ENCODE assay signal across 10 cellular contexts in genomic region chr10:132407846-132408278, GRCh38. TPM values are rescaled to one million over a fixed set of nuclear protein-coding genes. Genes with fewer than 3 reads are reported as not detected.
DNase-seq lines count a peak whose midpoint lies in the region; ATAC-seq, FAIRE-seq and TF ChIP-seq lines count a peak whose summit lies in the region.
"Had no signal": no experiment of that assay in that cellular context is flagged by ENCODE, and none has a peak within 500 bp of the region (broad histone marks: within the 10 kb centered on the region; RNA-seq: fewer than 3 reads in every experiment).

No MANE protein-coding gene starts in this region.

- no peak overlapping the region for H3K9ac ChIP-seq in GM12878 (ENCODE audit: control insufficient read depth, insufficient read depth, low read length)
- peak overlapping the region; percentile 48 for H3K9ac ChIP-seq in keratinocyte (ENCODE audit: control insufficient read depth, extremely low read depth, insufficient read depth, low read length)
- H3K9ac ChIP-seq in subcutaneous abdominal adipose tissue (ENCODE audit: low read length in 5 of 5): peak overlapping the region in 2 of 5 donors; percentile 28 to 73
- H3K9ac ChIP-seq: KMS-11 had no signal

- TF ChIP-seq EP300 in GM12878 (IDR thresholded peaks at IDR 0.05; ENCODE audit: borderline replicate concordance in 1 of 2, control insufficient read depth in 1 of 2, low read depth in 2 of 2, low read length in 2 of 2): no peak

- WGBS in GM12878 (ENCODE audit: insufficient coverage, insufficient replicate concordance, low lambda C conversion rate, missing lambda C conversion rate): 18% methylated on average over 17 of the region's 17 CpGs

- no peak for TF ChIP-seq RAD21 in GM12878 (IDR thresholded peaks at IDR 0.05; ENCODE audit: insufficient read depth, low read depth, low read length)

- H3K9me1 ChIP-seq in keratinocyte (ENCODE audit: control insufficient read depth, extremely low read depth, insufficient read depth, low read length): no peaks in the 10 kb centered on the region

- in situ Hi-C loops in GM12878 (cut with MboI): no loop called here
- in situ Hi-C loops in GM13977 (cut with MboI; ENCODE audit: low pct_unique_long_range_greater_than_20kb, low sequenced_read_pairs, unreplicated experiment): no loop called here

- TF ChIP-seq CTCF in GM12878 (IDR thresholded peaks at IDR 0.05 in 2 of 3, conservative IDR thresholded peaks at IDR 0.05 in 1 of 3; ENCODE audit: control insufficient read depth in 2 of 3, extremely low read depth in 1 of 3, insufficient read depth in 1 of 3, low read depth in 3 of 3, low read length in 3 of 3) (no peak), keratinocyte (optimal IDR thresholded peaks at IDR 0.05 in 1 of 3, IDR thresholded peaks at IDR 0.05 in 1 of 3, conservative IDR thresholded peaks at IDR 0.05 in 1 of 3; ENCODE audit: extremely low read depth in 1 of 3, insufficient read depth in 2 of 3, low read length in 3 of 3) (peak in 1 of 3 experiments; percentile 4), GM13977 (IDR thresholded peaks at IDR 0.05; ENCODE audit: extremely low read depth, insufficient read depth, missing control alignments) (no peak)

- H3K79me2 ChIP-seq in GM12878 (ENCODE audit: control insufficient read depth, insufficient read depth, low read length) (no peaks in the 10 kb centered on the region), keratinocyte (ENCODE audit: control insufficient read depth, insufficient read depth, low read length) (peaks cover 25% of the 10 kb centered on the region)

- no peaks in the 10 kb centered on the region for H3K36me3 ChIP-seq in GM12878 (ENCODE audit: control insufficient read depth in 2 of 2, insufficient read depth in 2 of 2, low read length in 1 of 2)
- H3K36me3 ChIP-seq in keratinocyte (ENCODE audit: control insufficient read depth in 2 of 2, extremely low read depth in 1 of 2, insufficient read depth in 2 of 2, low read length in 2 of 2): peaks cover 3 to 13% of the 10 kb centered on the region in 2 experiments
- peaks cover 0 to 23% (median 22%) of the 10 kb centered on the region in 5 donors for H3K36me3 ChIP-seq in subcutaneous abdominal adipose tissue (ENCODE audit: control insufficient read depth in 5 of 5, insufficient read depth in 5 of 5, low read length in 5 of 5)

- no TSS peak for BruUV-seq in GM12878 (replicated peaks; lab: Mats Ljungman, UMichigan)

- no peaks in the 10 kb centered on the region for H3K9me3 ChIP-seq in GM12878 (replicated peaks; ENCODE audit: control insufficient read depth, insufficient read depth, low read length)
- no peaks in the 10 kb centered on the region for H3K9me3 ChIP-seq in keratinocyte (ENCODE audit: control insufficient read depth, low read depth, low read length)
- H3K9me3 ChIP-seq in subcutaneous abdominal adipose tissue (ENCODE audit: control insufficient read depth in 5 of 5, low read length in 5 of 5): no peaks in the 10 kb centered on the region

- H4K20me1 ChIP-seq in GM12878 (ENCODE audit: control insufficient read depth, insufficient read depth) (no peaks in the 10 kb centered on the region), keratinocyte (ENCODE audit: control insufficient read depth, extremely low read depth, insufficient read depth, low read length) (no peaks in the 10 kb centered on the region)

- H3K27me3 ChIP-seq in GM12878 (replicated peaks in 1 of 2; ENCODE audit: control insufficient read depth in 2 of 2, insufficient read depth in 2 of 2, low read length in 1 of 2): no peaks in the 10 kb centered on the region
- H3K27me3 ChIP-seq in keratinocyte (ENCODE audit: control insufficient read depth, extremely low read depth, insufficient read depth, low read length): no peaks in the 10 kb centered on the region
- no peaks in the 10 kb centered on the region for H3K27me3 ChIP-seq in subcutaneous abdominal adipose tissue (ENCODE audit: control insufficient read depth in 5 of 5, insufficient read depth in 4 of 5, low read length in 5 of 5)

- FAIRE-seq in GM12878 (lab: Jason Lieb, UNC) (no peak), keratinocyte (lab: Jason Lieb, UNC) (peak; percentile 85)
- FAIRE-seq: A204.1 had no signal

- RAD21 ChIA-PET in GM12878 (lab: Charles Lee; ENCODE audit: unreplicated experiment): no interaction called here

- ATAC-seq in GM12878: peak; percentile 41
- ATAC-seq in GM21825 (IDR thresholded peaks at IDR 0.05; ENCODE audit: unreplicated experiment): no peak

- H3K4me3 ChIP-seq in GM12878 (no peak overlapping the region), keratinocyte (ENCODE audit: control insufficient read depth in 2 of 3, extremely low read depth in 1 of 3, insufficient read depth in 2 of 3, low read depth in 1 of 3, low read length in 3 of 3) (peak overlapping the region; percentile 22 to 48 (median 44)), subcutaneous abdominal adipose tissue (ENCODE audit: low read depth in 1 of 5, low read length in 5 of 5) (peak overlapping the region in 2 of 5 donors; percentile 23 to 36)

- DNase-seq in NCI-H2029 (lab: John Stamatoyannopoulos, UW) (peak; percentile 40), NCI-H2029 treated with DMSO at 0.1 percent for 48 hours (lab: John Stamatoyannopoulos, UW) (no peak), GM12878 (ENCODE audit: low read depth, low spot score) (no peak), keratinocyte (ENCODE audit: low read depth, low spot score) (no peak), NOMO-1 (lab: John Stamatoyannopoulos, UW; ENCODE audit: unreplicated experiment in 2 of 2) (no peak), GM13977 (ENCODE audit: low spot score) (no peak)

- CTCF ChIA-PET in GM12878 (lab: Yijun Ruan, JAX): no interaction called here

- H3K27ac ChIP-seq in GM12878 (ENCODE audit: control insufficient read depth, insufficient read depth) (no peak overlapping the region), keratinocyte (ENCODE audit: control insufficient read depth, insufficient read depth, low read length) (peak overlapping the region; percentile 45), subcutaneous abdominal adipose tissue (ENCODE audit: low read depth, low read length) (peak overlapping the region; percentile 41)
- H3K27ac ChIP-seq: KMS-11 had no signal

- H3K4me2 ChIP-seq in GM12878 (ENCODE audit: control insufficient read depth, insufficient read depth) (no peak overlapping the region), keratinocyte (ENCODE audit: control insufficient read depth, extremely low read depth, insufficient read depth, low read depth, low read length) (peak overlapping the region; percentile 70)
- H3K4me2 ChIP-seq: KMS-11 had no signal

- H3K4me1 ChIP-seq in GM12878 (ENCODE audit: control insufficient read depth, insufficient read depth, low read length) (no peaks in the 10 kb centered on the region), keratinocyte (ENCODE audit: control insufficient read depth, extremely low read depth, insufficient read depth, low read length) (peaks cover 46% of the 10 kb centered on the region), subcutaneous abdominal adipose tissue (ENCODE audit: control insufficient read depth in 5 of 5, insufficient read depth in 5 of 5, low read length in 5 of 5) (peaks cover 11 to 60% (median 45%) of the 10 kb centered on the region in 5 donors)

- POLR2A ChIA-PET in GM12878 (lab: Charles Lee): no interaction called here

- no peak for TF ChIP-seq POLR2A in GM12878 (IDR thresholded peaks at IDR 0.05; ENCODE audit: low read depth, low read length)

- intact Hi-C loops in GM12878 (cut with micrococcal nuclease; ENCODE audit: unreplicated experiment): no loop called here

- peak overlapping the region; percentile 33 for H2AFZ ChIP-seq in GM12878 (ENCODE audit: control insufficient read depth, low read depth, low read length)
- H2AFZ ChIP-seq in keratinocyte (ENCODE audit: control insufficient read depth, low read length): peak overlapping the region; percentile 34

- SMC1A ChIA-PET in GM12878 (lab: Charles Lee; ENCODE audit: uncharacterized antibody, unreplicated experiment): no interaction called here

- dilution Hi-C loops in keratinocyte (cut with MboI; ENCODE audit: extremely low pct_ligation_motif_present, low sequenced_read_pairs): no loop called here

TF ChIP-seq in GM12878, 131 proteins besides CTCF, POLR2A, EP300 and RAD21 (continues in another document):
- TF ChIP-seq SREBF1 (IDR thresholded peaks at IDR 0.05; ENCODE audit: low read length) (no peak), MXI1 (IDR thresholded peaks at IDR 0.05; ENCODE audit: low read depth, low read length) (no peak), SIX5 (IDR thresholded peaks at IDR 0.05; ENCODE audit: low read depth, low read length, severe bottlenecking) (no peak), TCF3 (IDR thresholded peaks at IDR 0.05; ENCODE audit: borderline replicate concordance, insufficient read depth, low read depth, low read length) (no peak), MTA2 (IDR thresholded peaks at IDR 0.05; ENCODE audit: low read depth) (no peak)

RNA-seq across cellular contexts. Expression of gene PWWP2B, which starts 10.9 kb away (rescaled TPM):
- total RNA-seq in GM12878 (2013; cell fraction: nucleolus; rRNA removed): 0.44 and 0.90 TPM in 2 replicates
- 0.38 and 0.56 TPM in 2 replicates for total RNA-seq in GM12878 (2014; rRNA removed)
- 0.04 TPM in 1 of 2 replicates, not detected in the other for total RNA-seq in GM12878 (2014; rRNA removed; fragmentation: Illumina TruSeq; extraction: Trizol)
- 0.72 and 0.87 TPM in 2 replicates for total RNA-seq in GM12878 (2021)
- not detected for polyA plus RNA-seq in GM12878 (2011; ENCODE audit: low read depth)
- polyA plus RNA-seq in GM12878 (2011; rRNA removed): not detected in 2 replicates
- polyA plus RNA-seq in GM12878 (2011; cell fraction: cytosol; rRNA removed): 0.03 TPM in 1 of 2 replicates, not detected in the other
- not detected in 2 replicates for polyA plus RNA-seq in GM12878 (2011; cell fraction: nucleus; rRNA removed)
- 0.22 and 0.49 TPM in 2 replicates for polyA plus RNA-seq in GM12878 (2012)
- 0.04 TPM in 1 of 2 replicates, not detected in the other for polyA plus RNA-seq in GM12878 (2014; fragmentation: Illumina TruSeq; extraction: Trizol)
- not detected for polyA plus RNA-seq in GM12878 (2014; fragmentation: Nextera tagmentation; extraction: Ambion mirVana)
- 0.30 and 0.59 TPM in 2 replicates for polyA plus RNA-seq in GM12878 (2014; rRNA removed)
- polyA plus RNA-seq in GM12878 (2016; fragmentation: Nextera tagmentation; extraction: Ambion mirVana): under 1 TPM in 1 of 2 experiments, not detected in 1; 0.14 TPM
- polyA minus RNA-seq in GM12878 (2011; rRNA and poly(A)+ RNA removed): not detected in 2 replicates
- polyA minus RNA-seq in GM12878 (2011; cell fraction: cytosol; rRNA and poly(A)+ RNA removed): 0.67 TPM in 1 of 2 replicates, not detected in the other
- not detected in 2 replicates for polyA minus RNA-seq in GM12878 (2011; cell fraction: nucleus; rRNA and poly(A)+ RNA removed)
- 3.1 to 6.5 TPM (median 3.8 TPM) in 3 replicates for polyA plus RNA-seq in keratinocyte
- 4.3 TPM for polyA plus RNA-seq in keratinocyte (2011; ENCODE audit: low read depth)
- polyA plus RNA-seq in keratinocyte (2011; cell fraction: cytosol; rRNA removed): 2.2 and 5.8 TPM in 2 replicates
- 6.3 and 9.1 TPM in 2 replicates for polyA plus RNA-seq in keratinocyte (2011; cell fraction: nucleus; rRNA removed)
- 8.8 and 10.9 TPM in 2 replicates for polyA plus RNA-seq in keratinocyte (2012; ENCODE audit: low replicate concordance)
- polyA minus RNA-seq in keratinocyte: 1.8 to 2.5 TPM (median 2.1 TPM) in 3 replicates
- 20.3 TPM for polyA minus RNA-seq in keratinocyte (2011; cell fraction: cytosol; rRNA and poly(A)+ RNA removed)
- polyA minus RNA-seq in keratinocyte (2011; cell fraction: nucleus; rRNA and poly(A)+ RNA removed): 7.9 and 10.7 TPM in 2 replicates
